Comparison of ENCODE assay signal across 22 cellular contexts in genomic region chr13:20171364-20171763, GRCh38. TPM values are rescaled to one million over a fixed set of nuclear protein-coding genes. Genes with fewer than 3 reads are reported as not detected.
"Had no signal": no experiment of that assay in that cellular context is flagged by ENCODE, and none has a peak within 500 bp of the region (broad histone marks: within the 10 kb centered on the region; RNA-seq: fewer than 3 reads in every experiment).

No MANE protein-coding gene starts in this region.

- H3K27me3 ChIP-seq: pancreas had no signal

- DNase-seq: cortex of kidney; dorsolateral prefrontal cortex; effector CD8-positive, alpha-beta T cell; gastrocnemius medialis; heart right ventricle; hypothalamus; islet precursor cell; mammary epithelial cell; natural killer cell; nucleus accumbens; pancreas; retina; sigmoid colon; stimulated activated naive CD4-positive, alpha-beta T cell; stomach; substantia nigra; trophoblast cell had no signal

- H3K4me1 ChIP-seq: gastrocnemius medialis, pancreas, sigmoid colon had no signal

- H3K4me3 ChIP-seq: dorsolateral prefrontal cortex, esophagus muscularis mucosa, gastrocnemius medialis, heart right ventricle, pancreas, sigmoid colon, skin epidermis, stomach had no signal

- H3K27ac ChIP-seq: dorsolateral prefrontal cortex, esophagus muscularis mucosa, gastrocnemius medialis, heart right ventricle, pancreas, sigmoid colon, skin epidermis had no signal

- ATAC-seq: gastrocnemius medialis, heart right ventricle, left lobe of liver, natural killer cell, pancreas had no signal

- H3K36me3 ChIP-seq: esophagus muscularis mucosa, gastrocnemius medialis, heart right ventricle, pancreas, sigmoid colon, stomach had no signal

- H3K9me3 ChIP-seq: esophagus muscularis mucosa, gastrocnemius medialis, heart right ventricle, pancreas, sigmoid colon, stomach had no signal

RNA-seq across cellular contexts. Expression of gene GJA3, which starts 10.5 kb away (rescaled TPM):
- total RNA-seq: esophagus muscularis mucosa, gastrocnemius medialis, neural crest cell, sigmoid colon had no signal

RNA-seq across cellular contexts. Expression of gene GJB2, which starts 21.4 kb away (rescaled TPM):
- total RNA-seq: fibroblast of villous mesenchyme, neural crest cell had no signal
